In genomic region chr6:4788953-4789584, GRCh38 we compare ENCODE assay signal across 10 cellular contexts. TPM values are rescaled to one million over a fixed set of nuclear protein-coding genes. Genes with fewer than 3 reads are reported as not detected.
DNase-seq lines count a peak whose midpoint lies in the region; ATAC-seq and TF ChIP-seq lines count a peak whose summit lies in the region.
"Had no signal": no experiment of that assay in that cellular context is flagged by ENCODE, and none has a peak within 500 bp of the region (broad histone marks: within the 10 kb centered on the region; RNA-seq: fewer than 3 reads in every experiment).

No MANE protein-coding gene starts in this region.

- TF ChIP-seq POLR2A in gastrocnemius medialis (IDR thresholded peaks at IDR 0.05), result no peak

- intact Hi-C loops in cardiac septum (cut with DNase I), result no loop called here
- intact Hi-C loops in gastrocnemius medialis (cut with DNase I; ENCODE audit: low total_unique reads), result no loop called here

- no peaks in the 10 kb centered on the region for H3K27me3 ChIP-seq in gastrocnemius medialis

- H3K36me3 ChIP-seq in gastrocnemius medialis, result no peaks in the 10 kb centered on the region

- ATAC-seq in GM18502 (IDR thresholded peaks at IDR 0.05; ENCODE audit: poor library complexity, unreplicated experiment) (peak; percentile 96), GM21526 (IDR thresholded peaks at IDR 0.05; ENCODE audit: low FRiP score, unreplicated experiment) (peak; percentile 89), HG03196 (IDR thresholded peaks at IDR 0.05; ENCODE audit: unreplicated experiment) (peak; percentile 93), gastrocnemius medialis (no peak)

- no peak overlapping the region for H3K27ac ChIP-seq in gastrocnemius medialis

- no peaks in the 10 kb centered on the region for H3K9me3 ChIP-seq in gastrocnemius medialis

- no peak overlapping the region for H3K4me3 ChIP-seq in gastrocnemius medialis

- H3K4me1 ChIP-seq in gastrocnemius medialis, result peaks cover 0 to 4% of the 10 kb centered on the region in 2 donors

- DNase-seq in iPS-NIHi11 (ENCODE audit: low spot score) (peak; percentile 37), cardiac septum (ENCODE audit: low spot score) (no peak), ACHN (no peak), NCI-H82 treated with DMSO at 0.1 percent for 48 hours (lab: John Stamatoyannopoulos, UW; ENCODE audit: unreplicated experiment) (no peak), gastrocnemius medialis (no peak)
- DNase-seq: activated naive CD4-positive, alpha-beta T cell treated with anti-CD3 and anti-CD28 coated beads, Interleukin-2, amount 10 ng/mL, durations not matched to agents 7 days and 5 days; NCI-H1048 had no signal

- in situ Hi-C loops in ACHN (cut with HindIII; ENCODE audit: low pct_ligation_motif_present, low pct_unique_long_range_greater_than_20kb, low sequenced_read_pairs) (no loop called here), gastrocnemius medialis (cut with MboI; ENCODE audit: low sequenced_read_pairs in 4 of 4) (no loop called here)

- no peak for TF ChIP-seq CTCF in gastrocnemius medialis (IDR thresholded peaks at IDR 0.05 in 4 of 5, conservative IDR thresholded peaks at IDR 0.05 in 1 of 5)

RNA-seq across cellular contexts. Expression of gene CDYL, which starts 12.9 kb away (rescaled TPM):
- total RNA-seq in cardiac septum (36.3 TPM), gastrocnemius medialis (10 to 100 TPM; 24.1 to 24.8 (median 24.5) TPM)

Comparison
In these comparisons a context has a peak if more than half of its experiments do, and no peak if none do; other contexts are left out.
1. ATAC-seq: peak in GM18502 (single experiment), GM21526 (single experiment) and HG03196 (single experiment); none in gastrocnemius medialis (0 of 2).